Comparison of ENCODE assay signal across 23 cellular contexts in genomic region chr2:238103465-238104070, GRCh38. TPM values are rescaled to one million over a fixed set of nuclear protein-coding genes. Genes with fewer than 3 reads are reported as not detected.
DNase-seq lines count a peak whose midpoint lies in the region; ATAC-seq and TF ChIP-seq lines count a peak whose summit lies in the region.
"Had no signal": no experiment of that assay in that cellular context is flagged by ENCODE, and none has a peak within 500 bp of the region (broad histone marks: within the 10 kb centered on the region; RNA-seq: fewer than 3 reads in every experiment).

No MANE protein-coding gene starts in this region.

- no peak overlapping the region for H3K4me3 ChIP-seq in MM.1S (ENCODE audit: low read length)
- H3K4me3 ChIP-seq: A549, sigmoid colon, thyroid gland had no signal

- H3K9me2 ChIP-seq in MM.1S (replicated peaks; ENCODE audit: insufficient read depth, low read length), result no peaks in the 10 kb centered on the region

- no peak overlapping the region for H3K9ac ChIP-seq in MM.1S (ENCODE audit: low read length)

- H3K27me3 ChIP-seq in MM.1S (replicated peaks; ENCODE audit: insufficient read depth, low read length), result no peaks in the 10 kb centered on the region
- H3K27me3 ChIP-seq: sigmoid colon, thyroid gland had no signal

- DNase-seq in activated effector memory CD4-positive, alpha-beta T cell treated with anti-CD3 and anti-CD28 coated beads, Interleukin-2, amount 50 U/mL, for 16 hours, result peak; percentile 30
- DNase-seq in activated effector memory CD4-positive, alpha-beta T cell treated with Interleukin-2 at 50 U/mL for 16 hours, result no peak
- peak; percentile 8 for DNase-seq in D341Med (ENCODE audit: low spot score)
- peak; percentile 34 for DNase-seq in ecto neural progenitor cell (ENCODE audit: low spot score)
- peak; percentile 50 for DNase-seq in sciatic nerve (ENCODE audit: low spot score)
- no peak for DNase-seq in MM.1S
- DNase-seq in islet precursor cell, result no peak
- DNase-seq: AML-193; effector CD4-positive, alpha-beta T cell; Kasumi-1; mammary epithelial cell; MV-4-11; NCI-H1694; stimulated activated naive CD8-positive, alpha-beta T cell treated with anti-CD3 and anti-CD28 coated beads, Interleukin-15, Interleukin-2, amounts not matched to agents 100 U/mL and 50 U/mL, for 24 hours; T-helper 2 cell; thyroid gland had no signal

- H3K4me2 ChIP-seq in MM.1S (ENCODE audit: low read depth, low read length), result no peak overlapping the region
- H3K4me2 ChIP-seq: A549 had no signal

- H4K20me1 ChIP-seq in MM.1S (ENCODE audit: insufficient read depth, low read length), result no peaks in the 10 kb centered on the region

- H3K27ac ChIP-seq in MM.1S (ENCODE audit: low read length), result no peak overlapping the region
- H3K27ac ChIP-seq: A549, sigmoid colon, thyroid gland had no signal

- ATAC-seq in sciatic nerve (no peak), GM18868 (IDR thresholded peaks at IDR 0.05; ENCODE audit: unreplicated experiment) (no peak)
- ATAC-seq: A549; CD8-positive, alpha-beta T cell; stimulated activated naive CD8-positive, alpha-beta T cell treated with anti-CD3 and anti-CD28 coated beads, Interleukin-15, Interleukin-2, amounts not matched to agents 100 U/mL and 50 U/mL, for 24 hours had no signal

- no peaks in the 10 kb centered on the region for H3K36me3 ChIP-seq in MM.1S (replicated peaks; ENCODE audit: insufficient read depth, low read length)
- H3K36me3 ChIP-seq: sigmoid colon, thyroid gland had no signal

- no peak for TF ChIP-seq CTCF in MM.1S (IDR thresholded peaks at IDR 0.05; ENCODE audit: low read length)

- no peaks in the 10 kb centered on the region for H3K79me2 ChIP-seq in MM.1S (ENCODE audit: low read length)

- no peaks in the 10 kb centered on the region for H3K4me1 ChIP-seq in MM.1S (ENCODE audit: low read length)
- H3K4me1 ChIP-seq: A549 had no signal

- H3K9me3 ChIP-seq in MM.1S (replicated peaks; ENCODE audit: insufficient read depth, low read length), result no peaks in the 10 kb centered on the region
- H3K9me3 ChIP-seq: A549, sigmoid colon, thyroid gland had no signal

- no peak overlapping the region for H2AFZ ChIP-seq in MM.1S (ENCODE audit: low read length)

- intact Hi-C loops in sciatic nerve (cut with DNase I), result no loop called here

- no peaks in the 10 kb centered on the region for H3F3A ChIP-seq in MM.1S (ENCODE audit: insufficient read depth, low read length)

RNA-seq across cellular contexts. Expression of gene ESPNL, which starts 3.4 kb away (rescaled TPM):
- total RNA-seq in sciatic nerve, result not detected
- total RNA-seq: CD8-positive, alpha-beta T cell; H4 had no signal

RNA-seq across cellular contexts. Expression of gene KLHL30, which starts 34.9 kb away (rescaled TPM):
- 1.1 TPM for total RNA-seq in sciatic nerve
- total RNA-seq: activated T-helper 1 cell treated with anti-CD3 and anti-CD28 coated beads, Interleukin-12 subunit alpha, Interleukin-12 subunit beta, Interleukin-2, Interleukin-4 antibody, amounts not matched to agents 30 ng/mL and 10 ng/mL and 1 ng/mL, durations not matched to agents 14 hours and 24 hours and 36 hours; CD8-positive, alpha-beta T cell; cerebellum; H4 had no signal

RNA-seq across cellular contexts. Expression of gene SCLY, which starts 42.8 kb away (rescaled TPM):
- 15.1 TPM for total RNA-seq in sciatic nerve

RNA-seq across cellular contexts. Expression of gene ERFE, which starts 55.2 kb away (rescaled TPM):
- 0.58 TPM for total RNA-seq in sciatic nerve
- total RNA-seq: activated T-helper 1 cell treated with anti-CD3 and anti-CD28 coated beads, Interleukin-12 subunit alpha, Interleukin-12 subunit beta, Interleukin-2, Interleukin-4 antibody, amounts not matched to agents 30 ng/mL and 10 ng/mL and 1 ng/mL, durations not matched to agents 14 hours and 24 hours and 36 hours; CD8-positive, alpha-beta T cell had no signal

Comparison
In these comparisons a context has a peak if more than half of its experiments do, and no peak if none do; other contexts are left out.
1. DNase-seq: peak in activated effector memory CD4-positive, alpha-beta T cell treated with anti-CD3 and anti-CD28 coated beads, Interleukin-2, amount 50 U/mL, for 16 hours (single experiment), D341Med (single experiment), ecto neural progenitor cell (single experiment) and sciatic nerve (single experiment); none in activated effector memory CD4-positive, alpha-beta T cell treated with Interleukin-2 at 50 U/mL for 16 hours (single experiment), MM.1S (single experiment) and islet precursor cell (single experiment).